ENCODE assay signal across 8 cellular contexts in genomic region chrX:129925305-129926092, GRCh38. TPM values are rescaled to one million over a fixed set of nuclear protein-coding genes. Genes with fewer than 3 reads are reported as not detected.
DNase-seq lines count a peak whose midpoint lies in the region; ATAC-seq and TF ChIP-seq lines count a peak whose summit lies in the region.

No MANE protein-coding gene starts in this region.

- H3K27ac Mint-ChIP-seq in activated naive CD8-positive, alpha-beta T cell treated with anti-CD3 and anti-CD28 coated beads, Interleukin-2, amount 50 U/mL, for 24 hours = no peak overlapping the region

- peak; percentile 56 for TF ChIP-seq CTCF in LNCaP clone FGC (IDR thresholded peaks at IDR 0.05; ENCODE audit: control insufficient read depth, extremely low read depth, insufficient read depth)
- peak; percentile 72 for TF ChIP-seq CTCF in retinal pigment epithelial cell (conservative IDR thresholded peaks at IDR 0.05; ENCODE audit: low read depth, low read length)

- peaks cover 40% of the 10 kb centered on the region for H3K36me3 Mint-ChIP-seq in activated naive CD8-positive, alpha-beta T cell treated with anti-CD3 and anti-CD28 coated beads, Interleukin-2, amount 50 U/mL, for 24 hours (ENCODE audit: low read depth)

- no peaks in the 10 kb centered on the region for H3K9me3 Mint-ChIP-seq in activated naive CD8-positive, alpha-beta T cell treated with anti-CD3 and anti-CD28 coated beads, Interleukin-2, amount 50 U/mL, for 24 hours

- no peaks in the 10 kb centered on the region for H3K27me3 Mint-ChIP-seq in activated naive CD8-positive, alpha-beta T cell treated with anti-CD3 and anti-CD28 coated beads, Interleukin-2, amount 50 U/mL, for 24 hours

- no peak overlapping the region for H3K4me3 Mint-ChIP-seq in activated naive CD8-positive, alpha-beta T cell treated with anti-CD3 and anti-CD28 coated beads, Interleukin-2, amount 50 U/mL, for 24 hours

- intact Hi-C loops in left cardiac atrium (cut with DNase I) = loop anchor here (2.0 to 10.0 kb wide), 3 partner anchors 102 to 269 kb away; no protein-coding TSS in a partner anchor

- peaks cover 4% of the 10 kb centered on the region for H3K4me1 Mint-ChIP-seq in activated naive CD8-positive, alpha-beta T cell treated with anti-CD3 and anti-CD28 coated beads, Interleukin-2, amount 50 U/mL, for 24 hours

- H3K4me3 ChIP-seq in LNCaP clone FGC (ENCODE audit: low read depth, low read length) (no peak overlapping the region), retinal pigment epithelial cell (ENCODE audit: low read length) (no peak overlapping the region)

- DNase-seq in SKM-1 treated with dmso at 0.1 percent for 144 hours (lab: John Stamatoyannopoulos, UW; ENCODE audit: unreplicated experiment) (peak; percentile 45), SKM-1 (lab: John Stamatoyannopoulos, UW; ENCODE audit: unreplicated experiment) (no peak), LNCaP clone FGC (ENCODE audit: low read depth) (peak; percentile 25), SW480 (ENCODE audit: low spot score) (peak; percentile 55), left cardiac atrium (peak; percentile 43), retinal pigment epithelial cell (ENCODE audit: low read depth) (no peak)
- peak; percentile 61 for DNase-seq in activated naive CD8-positive, alpha-beta T cell treated with anti-CD3 and anti-CD28 coated beads, Interleukin-2, amount 50 U/mL, for 24 hours

- peak; percentile 81 for ATAC-seq in activated naive CD8-positive, alpha-beta T cell treated with anti-CD3 and anti-CD28 coated beads, Interleukin-2, amount 50 U/mL, for 24 hours
- ATAC-seq in left cardiac atrium (peak; percentile 80 to 91), HG03097 (IDR thresholded peaks at IDR 0.05; ENCODE audit: low FRiP score, unreplicated experiment) (no peak)

RNA-seq across cellular contexts. Expression of gene UTP14A, which starts 19.5 kb away (rescaled TPM):
- 10 to 100 TPM in 1 of 2 donors, 1 to 10 TPM in 1; 7.7 to 13.7 TPM for total RNA-seq in left cardiac atrium

RNA-seq across cellular contexts. Expression of gene BCORL1, which starts 56.9 kb away (rescaled TPM):
- total RNA-seq in left cardiac atrium = 10 to 100 TPM in 1 of 2 donors, 1 to 10 TPM in 1; 7.5 to 11.3 TPM

Comparison
In these comparisons a context has a peak if more than half of its experiments do, and no peak if none do; other contexts are left out.
1. DNase-seq: peak in SKM-1 treated with dmso at 0.1 percent for 144 hours (single experiment), LNCaP clone FGC (single experiment), SW480 (single experiment), activated naive CD8-positive, alpha-beta T cell treated with anti-CD3 and anti-CD28 coated beads, Interleukin-2, amount 50 U/mL, for 24 hours (single experiment) and left cardiac atrium (single experiment); none in SKM-1 (single experiment) and retinal pigment epithelial cell (single experiment).